Comparison of ENCODE assay signal across 1 cellular context in the genomic region with DNA sequence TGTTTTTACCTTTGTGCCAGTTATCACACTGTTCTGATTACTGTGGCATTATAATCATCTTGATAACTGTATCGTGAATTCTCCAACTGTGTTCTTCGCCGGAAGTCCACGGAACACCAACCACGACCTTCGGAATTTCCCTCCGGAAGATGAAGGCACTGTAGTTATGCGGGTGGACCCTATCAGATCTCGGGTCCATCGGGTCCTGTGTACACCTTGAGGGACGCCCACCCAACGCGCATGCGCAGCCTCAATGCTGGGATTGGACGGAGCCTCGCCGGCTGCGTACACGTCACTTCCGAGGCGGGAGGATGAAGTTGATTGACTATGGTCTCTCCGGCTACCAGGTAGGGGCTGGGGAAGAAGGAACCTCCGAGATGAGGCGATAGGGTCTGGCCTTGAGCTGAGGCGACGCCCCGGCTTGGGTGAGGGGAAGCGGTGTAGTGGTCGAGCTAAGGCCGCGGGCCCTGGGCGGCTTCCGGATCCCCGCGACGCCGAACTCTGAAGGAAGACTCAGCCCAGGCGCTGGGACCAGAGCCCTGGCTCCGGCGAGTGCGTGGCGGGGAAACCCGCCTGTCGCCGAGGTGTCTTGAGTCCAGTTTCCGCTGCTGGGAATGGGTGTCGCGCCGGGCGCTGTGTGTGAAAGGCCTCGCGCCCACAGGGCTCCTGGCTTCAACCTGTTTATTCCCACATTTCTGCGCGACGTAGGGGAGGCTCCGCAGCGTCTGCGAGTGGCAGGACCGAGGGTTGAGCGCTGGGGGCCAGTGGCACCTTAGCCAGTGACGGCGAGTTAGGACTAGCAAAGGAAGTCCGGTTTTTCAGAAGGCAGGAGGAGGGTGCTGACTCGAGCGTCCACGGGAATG.
TF ChIP-seq lines count a peak whose summit lies in the region.

A gene with protein sequence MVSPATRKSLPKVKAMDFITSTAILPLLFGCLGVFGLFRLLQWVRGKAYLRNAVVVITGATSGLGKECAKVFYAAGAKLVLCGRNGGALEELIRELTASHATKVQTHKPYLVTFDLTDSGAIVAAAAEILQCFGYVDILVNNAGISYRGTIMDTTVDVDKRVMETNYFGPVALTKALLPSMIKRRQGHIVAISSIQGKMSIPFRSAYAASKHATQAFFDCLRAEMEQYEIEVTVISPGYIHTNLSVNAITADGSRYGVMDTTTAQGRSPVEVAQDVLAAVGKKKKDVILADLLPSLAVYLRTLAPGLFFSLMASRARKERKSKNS (plus strand): TSS at position 320 of the 863 bp plus-strand sequence. CDS start 8 bp downstream, at position 328.

TF ChIP-seq in HepG2, 621 proteins besides CTCF, POLR2A, EP300 and RAD21 (continued from another document and continues in another):
- TF ChIP-seq, protein P1, sequence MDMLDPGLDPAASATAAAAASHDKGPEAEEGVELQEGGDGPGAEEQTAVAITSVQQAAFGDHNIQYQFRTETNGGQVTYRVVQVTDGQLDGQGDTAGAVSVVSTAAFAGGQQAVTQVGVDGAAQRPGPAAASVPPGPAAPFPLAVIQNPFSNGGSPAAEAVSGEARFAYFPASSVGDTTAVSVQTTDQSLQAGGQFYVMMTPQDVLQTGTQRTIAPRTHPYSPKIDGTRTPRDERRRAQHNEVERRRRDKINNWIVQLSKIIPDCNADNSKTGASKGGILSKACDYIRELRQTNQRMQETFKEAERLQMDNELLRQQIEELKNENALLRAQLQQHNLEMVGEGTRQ (IDR thresholded peaks at IDR 0.05; ENCODE audit: low read depth, low read length), result no peak
- TF ChIP-seq, protein P1 (CRISPR knock-in tag; IDR thresholded peaks at IDR 0.05; ENCODE audit: borderline replicate concordance), result no peak; the same call in 1 of the 2 replicates
- TF ChIP-seq MTA1 (CRISPR knock-in tag; IDR thresholded peaks at IDR 0.05; ENCODE audit: borderline replicate concordance) (no peak; the same call in 1 of the 2 replicates), ETV5 (CRISPR knock-in tag; IDR thresholded peaks at IDR 0.05; ENCODE audit: borderline replicate concordance) (peak; percentile 91), ZBTB21 (CRISPR knock-in tag; IDR thresholded peaks at IDR 0.05) (no peak), GABPA (IDR thresholded peaks at IDR 0.05; ENCODE audit: low read depth, low read length) (peak; percentile 83), GABPA (CRISPR knock-in tag; IDR thresholded peaks at IDR 0.05; ENCODE audit: low read depth) (peak; percentile 95), WIZ (CRISPR knock-in tag; IDR thresholded peaks at IDR 0.05) (peak; percentile 59; the same call in 1 of the 2 replicates), ZNF772 (CRISPR knock-in tag; IDR thresholded peaks at IDR 0.05) (peak; percentile 80), KAT8 (CRISPR knock-in tag; IDR thresholded peaks at IDR 0.05) (peak; percentile 72), ZNF746 (CRISPR knock-in tag; IDR thresholded peaks at IDR 0.05) (no peak), ZNF44 (CRISPR knock-in tag; IDR thresholded peaks at IDR 0.05) (no peak), ZFP1 (CRISPR knock-in tag; IDR thresholded peaks at IDR 0.05) (no peak), FOXM1 (CRISPR knock-in tag; IDR thresholded peaks at IDR 0.05) (no peak), ZNF562 (CRISPR knock-in tag; IDR thresholded peaks at IDR 0.05; ENCODE audit: borderline replicate concordance) (no peak), RAD51 (IDR thresholded peaks at IDR 0.05; ENCODE audit: borderline replicate concordance) (no peak), ZNF552 (CRISPR knock-in tag; IDR thresholded peaks at IDR 0.05; ENCODE audit: borderline replicate concordance) (no peak), ZNF563 (CRISPR knock-in tag; IDR thresholded peaks at IDR 0.05) (no peak), ZNF788 (CRISPR knock-in tag; IDR thresholded peaks at IDR 0.05; ENCODE audit: borderline replicate concordance) (no peak), ZNF570 (CRISPR knock-in tag; IDR thresholded peaks at IDR 0.05; ENCODE audit: borderline replicate concordance) (no peak), ZNF781 (CRISPR knock-in tag; IDR thresholded peaks at IDR 0.05; ENCODE audit: borderline replicate concordance, not compliant biosample characterization) (peak; percentile 85), NFIB (CRISPR knock-in tag; IDR thresholded peaks at IDR 0.05; ENCODE audit: borderline replicate concordance) (no peak), ZFP82 (CRISPR knock-in tag; IDR thresholded peaks at IDR 0.05; ENCODE audit: borderline replicate concordance) (no peak), PAWR (CRISPR knock-in tag; IDR thresholded peaks at IDR 0.05; ENCODE audit: borderline replicate concordance) (no peak), KLF6 (CRISPR knock-in tag; IDR thresholded peaks at IDR 0.05) (peak; percentile 24; the same call in 1 of the 2 replicates), ZBTB8A (CRISPR knock-in tag; IDR thresholded peaks at IDR 0.05; ENCODE audit: borderline replicate concordance, low read depth) (no peak), ZBTB7B (CRISPR knock-in tag; IDR thresholded peaks at IDR 0.05) (no peak), ZMAT3 (CRISPR knock-in tag; conservative IDR thresholded peaks at IDR 0.05) (0 out of 2 replicates have a peak, but pooled peaks have one; percentile 24), BHLHE40 (IDR thresholded peaks at IDR 0.05; ENCODE audit: low read length) (no peak), ZNF543 (CRISPR knock-in tag; IDR thresholded peaks at IDR 0.05) (no peak; the same call in 1 of the 2 replicates), ZSCAN22 (CRISPR knock-in tag; IDR thresholded peaks at IDR 0.05) (no peak), ZNF782 (CRISPR knock-in tag; IDR thresholded peaks at IDR 0.05; ENCODE audit: borderline replicate concordance) (no peak), HDAC2 (CRISPR knock-in tag; IDR thresholded peaks at IDR 0.05) (peak; percentile 50; the same call in 1 of the 2 replicates), ZNF644 (CRISPR knock-in tag; IDR thresholded peaks at IDR 0.05; ENCODE audit: low read depth) (no peak), MAFF (IDR thresholded peaks at IDR 0.05; ENCODE audit: low read depth, low read length) (no peak), KAT2B (IDR thresholded peaks at IDR 0.05; ENCODE audit: borderline replicate concordance, low read depth, low read length) (no peak), CENPT (CRISPR knock-in tag; IDR thresholded peaks at IDR 0.05; ENCODE audit: low read depth) (0 out of 2 replicates have a peak, but pooled peaks have one; percentile 62), TSC22D2 (CRISPR knock-in tag; IDR thresholded peaks at IDR 0.05; ENCODE audit: borderline replicate concordance) (no peak; the same call in 1 of the 2 replicates), ZC3H13 (CRISPR knock-in tag; IDR thresholded peaks at IDR 0.05) (peak; percentile 81; the same call in 1 of the 2 replicates), RARA (CRISPR knock-in tag; IDR thresholded peaks at IDR 0.05) (0 out of 2 replicates have a peak, but pooled peaks have one; percentile 27), SMC3 (IDR thresholded peaks at IDR 0.05; ENCODE audit: low read length) (no peak), HNRNPK (IDR thresholded peaks at IDR 0.05; ENCODE audit: low read depth, low read length, poor library complexity, severe bottlenecking) (no peak), TP53 (CRISPR knock-in tag; conservative IDR thresholded peaks at IDR 0.05) (no peak), IKZF4 (CRISPR knock-in tag; IDR thresholded peaks at IDR 0.05; ENCODE audit: borderline replicate concordance, low read depth, not compliant biosample characterization) (peak; percentile 58), ZMYM3 (CRISPR knock-in tag; IDR thresholded peaks at IDR 0.05) (no peak), DR1 (CRISPR knock-in tag; IDR thresholded peaks at IDR 0.05) (peak; percentile 85), ZNF652 (CRISPR knock-in tag; IDR thresholded peaks at IDR 0.05; ENCODE audit: borderline replicate concordance, low read depth) (no peak)
- TF ChIP-seq, protein P2, sequence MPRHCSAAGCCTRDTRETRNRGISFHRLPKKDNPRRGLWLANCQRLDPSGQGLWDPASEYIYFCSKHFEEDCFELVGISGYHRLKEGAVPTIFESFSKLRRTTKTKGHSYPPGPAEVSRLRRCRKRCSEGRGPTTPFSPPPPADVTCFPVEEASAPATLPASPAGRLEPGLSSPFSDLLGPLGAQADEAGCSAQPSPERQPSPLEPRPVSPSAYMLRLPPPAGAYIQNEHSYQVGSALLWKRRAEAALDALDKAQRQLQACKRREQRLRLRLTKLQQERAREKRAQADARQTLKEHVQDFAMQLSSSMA (CRISPR knock-in tag; IDR thresholded peaks at IDR 0.05), result no peak
- TF ChIP-seq, protein P3, sequence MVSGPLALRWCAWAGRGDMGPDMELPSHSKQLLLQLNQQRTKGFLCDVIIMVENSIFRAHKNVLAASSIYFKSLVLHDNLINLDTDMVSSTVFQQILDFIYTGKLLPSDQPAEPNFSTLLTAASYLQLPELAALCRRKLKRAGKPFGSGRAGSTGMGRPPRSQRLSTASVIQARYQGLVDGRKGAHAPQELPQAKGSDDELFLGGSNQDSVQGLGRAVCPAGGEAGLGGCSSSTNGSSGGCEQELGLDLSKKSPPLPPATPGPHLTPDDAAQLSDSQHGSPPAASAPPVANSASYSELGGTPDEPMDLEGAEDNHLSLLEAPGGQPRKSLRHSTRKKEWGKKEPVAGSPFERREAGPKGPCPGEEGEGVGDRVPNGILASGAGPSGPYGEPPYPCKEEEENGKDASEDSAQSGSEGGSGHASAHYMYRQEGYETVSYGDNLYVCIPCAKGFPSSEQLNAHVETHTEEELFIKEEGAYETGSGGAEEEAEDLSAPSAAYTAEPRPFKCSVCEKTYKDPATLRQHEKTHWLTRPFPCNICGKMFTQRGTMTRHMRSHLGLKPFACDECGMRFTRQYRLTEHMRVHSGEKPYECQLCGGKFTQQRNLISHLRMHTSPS (CRISPR knock-in tag; IDR thresholded peaks at IDR 0.05; ENCODE audit: low read depth), result no peak
- TF ChIP-seq, protein P4, sequence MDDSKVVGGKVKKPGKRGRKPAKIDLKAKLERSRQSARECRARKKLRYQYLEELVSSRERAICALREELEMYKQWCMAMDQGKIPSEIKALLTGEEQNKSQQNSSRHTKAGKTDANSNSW (CRISPR knock-in tag; IDR thresholded peaks at IDR 0.05; ENCODE audit: borderline replicate concordance), result peak; percentile 54; the same call in 1 of the 2 replicates
- TF ChIP-seq, protein P5, sequence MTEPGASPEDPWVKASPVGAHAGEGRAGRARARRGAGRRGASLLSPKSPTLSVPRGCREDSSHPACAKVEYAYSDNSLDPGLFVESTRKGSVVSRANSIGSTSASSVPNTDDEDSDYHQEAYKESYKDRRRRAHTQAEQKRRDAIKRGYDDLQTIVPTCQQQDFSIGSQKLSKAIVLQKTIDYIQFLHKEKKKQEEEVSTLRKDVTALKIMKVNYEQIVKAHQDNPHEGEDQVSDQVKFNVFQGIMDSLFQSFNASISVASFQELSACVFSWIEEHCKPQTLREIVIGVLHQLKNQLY (CRISPR knock-in tag; IDR thresholded peaks at IDR 0.05), result no peak
- TF ChIP-seq, protein P6, sequence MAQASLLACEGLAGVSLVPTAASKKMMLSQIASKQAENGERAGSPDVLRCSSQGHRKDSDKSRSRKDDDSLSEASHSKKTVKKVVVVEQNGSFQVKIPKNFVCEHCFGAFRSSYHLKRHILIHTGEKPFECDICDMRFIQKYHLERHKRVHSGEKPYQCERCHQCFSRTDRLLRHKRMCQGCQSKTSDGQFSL (CRISPR knock-in tag; IDR thresholded peaks at IDR 0.05), result no peak
- TF ChIP-seq, protein P7, sequence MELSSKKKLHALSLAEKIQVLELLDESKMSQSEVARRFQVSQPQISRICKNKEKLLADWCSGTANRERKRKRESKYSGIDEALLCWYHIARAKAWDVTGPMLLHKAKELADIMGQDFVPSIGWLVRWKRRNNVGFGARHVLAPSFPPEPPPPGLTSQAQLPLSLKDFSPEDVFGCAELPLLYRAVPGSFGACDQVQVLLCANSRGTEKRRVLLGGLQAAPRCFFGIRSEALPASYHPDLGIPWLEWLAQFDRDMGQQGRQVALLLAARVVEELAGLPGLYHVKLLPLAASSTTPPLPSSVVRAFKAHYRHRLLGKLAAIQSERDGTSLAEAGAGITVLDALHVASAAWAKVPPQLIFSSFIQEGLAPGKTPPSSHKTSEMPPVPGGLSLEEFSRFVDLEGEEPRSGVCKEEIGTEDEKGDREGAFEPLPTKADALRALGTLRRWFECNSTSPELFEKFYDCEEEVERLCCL (CRISPR knock-in tag; IDR thresholded peaks at IDR 0.05; ENCODE audit: borderline replicate concordance), result no peak
- TF ChIP-seq, protein P8, sequence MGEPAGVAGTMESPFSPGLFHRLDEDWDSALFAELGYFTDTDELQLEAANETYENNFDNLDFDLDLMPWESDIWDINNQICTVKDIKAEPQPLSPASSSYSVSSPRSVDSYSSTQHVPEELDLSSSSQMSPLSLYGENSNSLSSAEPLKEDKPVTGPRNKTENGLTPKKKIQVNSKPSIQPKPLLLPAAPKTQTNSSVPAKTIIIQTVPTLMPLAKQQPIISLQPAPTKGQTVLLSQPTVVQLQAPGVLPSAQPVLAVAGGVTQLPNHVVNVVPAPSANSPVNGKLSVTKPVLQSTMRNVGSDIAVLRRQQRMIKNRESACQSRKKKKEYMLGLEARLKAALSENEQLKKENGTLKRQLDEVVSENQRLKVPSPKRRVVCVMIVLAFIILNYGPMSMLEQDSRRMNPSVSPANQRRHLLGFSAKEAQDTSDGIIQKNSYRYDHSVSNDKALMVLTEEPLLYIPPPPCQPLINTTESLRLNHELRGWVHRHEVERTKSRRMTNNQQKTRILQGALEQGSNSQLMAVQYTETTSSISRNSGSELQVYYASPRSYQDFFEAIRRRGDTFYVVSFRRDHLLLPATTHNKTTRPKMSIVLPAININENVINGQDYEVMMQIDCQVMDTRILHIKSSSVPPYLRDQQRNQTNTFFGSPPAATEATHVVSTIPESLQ (CRISPR knock-in tag; conservative IDR thresholded peaks at IDR 0.05), result no peak
